In the genomic region with DNA sequence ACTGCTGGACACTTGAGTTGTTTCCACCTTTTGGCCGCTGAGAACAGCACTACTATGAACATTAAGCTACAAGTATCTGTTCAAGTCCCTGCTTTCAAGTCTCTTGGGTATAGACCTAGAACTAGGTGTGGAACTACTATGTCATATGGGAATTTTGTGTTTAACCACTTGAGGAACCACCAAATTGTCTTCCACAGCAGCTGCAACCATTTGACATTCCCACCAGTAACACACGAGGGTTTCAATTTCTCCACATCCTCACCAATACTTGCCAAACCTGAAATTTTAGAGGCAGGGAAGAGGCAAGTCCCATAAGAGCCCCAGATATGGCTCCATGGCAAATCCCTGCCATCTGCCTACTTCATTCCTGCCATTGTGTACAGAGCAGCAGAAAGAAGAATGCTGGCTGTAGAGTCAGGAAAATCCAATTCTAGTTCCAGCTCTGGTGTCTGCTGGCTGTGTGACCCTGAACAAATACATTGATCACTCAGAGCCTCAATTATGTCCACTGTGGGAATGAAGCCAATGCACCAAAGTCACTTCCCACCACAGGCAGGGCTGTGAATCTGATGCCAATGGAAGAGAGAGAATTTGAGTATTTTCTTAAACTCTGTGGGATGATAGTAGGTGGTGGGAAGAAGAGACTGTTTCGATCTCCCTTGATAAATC, we compare ENCODE assay signal across 19 cellular contexts. TPM values are rescaled to one million over a fixed set of nuclear protein-coding genes. Genes with fewer than 3 reads are reported as not detected.
DNase-seq lines count a peak whose midpoint lies in the region; ATAC-seq and TF ChIP-seq lines count a peak whose summit lies in the region.
"Had no signal": no experiment of that assay in that cellular context is flagged by ENCODE, and none has a peak within 500 bp of the region (broad histone marks: within the 10 kb centered on the region; RNA-seq: fewer than 3 reads in every experiment).

No MANE protein-coding gene starts in this region.

- no peaks in the 10 kb centered on the region for H3K27me3 ChIP-seq in lower lobe of right lung (ENCODE audit: low read depth)

- no peaks in the 10 kb centered on the region for H3K79me2 ChIP-seq in OCI-LY7 (ENCODE audit: insufficient read depth, low read depth, low read length)

- peak overlapping the region; percentile 61 for H3K27ac Mint-ChIP-seq in stimulated activated naive CD8-positive, alpha-beta T cell treated with anti-CD3 and anti-CD28 coated beads, Interleukin-15, Interleukin-2, amounts not matched to agents 100 ng/mL and 50 ng/mL, for 24 hours
- no peak overlapping the region for H3K27ac Mint-ChIP-seq in stimulated activated naive CD8-positive, alpha-beta T cell treated with anti-CD3 and anti-CD28 coated beads, Interleukin-15, amount 100 ng/mL, for 72 hours
- H3K27ac Mint-ChIP-seq: H9 had no signal

- H3K9me3 Mint-ChIP-seq in stimulated activated naive CD8-positive, alpha-beta T cell treated with anti-CD3 and anti-CD28 coated beads, Interleukin-15, Interleukin-2, amounts not matched to agents 100 ng/mL and 50 ng/mL, for 24 hours, result no peaks in the 10 kb centered on the region
- H3K9me3 Mint-ChIP-seq in stimulated activated naive CD8-positive, alpha-beta T cell treated with anti-CD3 and anti-CD28 coated beads, Interleukin-15, amount 100 ng/mL, for 72 hours, result no peaks in the 10 kb centered on the region
- H3K9me3 Mint-ChIP-seq: activated naive CD8-positive, alpha-beta T cell treated with anti-CD3 and anti-CD28 coated beads, Interleukin-2, amount 10 ng/mL, durations not matched to agents 7 days and 5 days; H9; memory B cell had no signal

- CTCF ChIA-PET in OCI-LY7 (lab: Charles Lee; ENCODE audit: unreplicated experiment), result no interaction called here

- intact Hi-C loops in lower lobe of right lung (cut with DNase I) (no loop called here), OCI-LY7 (cut with micrococcal nuclease; ENCODE audit: unreplicated experiment) (no loop called here)

- H3K4me3 Mint-ChIP-seq in stimulated activated naive CD8-positive, alpha-beta T cell treated with anti-CD3 and anti-CD28 coated beads, Interleukin-15, Interleukin-2, amounts not matched to agents 100 ng/mL and 50 ng/mL, for 24 hours, result no peak overlapping the region
- peak overlapping the region in 1 of 2 donors; percentile 75 for H3K4me3 Mint-ChIP-seq in stimulated activated naive CD8-positive, alpha-beta T cell treated with anti-CD3 and anti-CD28 coated beads, Interleukin-15, amount 100 ng/mL, for 72 hours
- H3K4me3 Mint-ChIP-seq: H9 had no signal

- H3K36me3 Mint-ChIP-seq in stimulated activated naive CD8-positive, alpha-beta T cell treated with anti-CD3 and anti-CD28 coated beads, Interleukin-15, Interleukin-2, amounts not matched to agents 100 ng/mL and 50 ng/mL, for 24 hours (ENCODE audit: low read depth), result peaks cover 10% of the 10 kb centered on the region

- peaks cover 40% of the 10 kb centered on the region for H3K4me1 Mint-ChIP-seq in stimulated activated naive CD8-positive, alpha-beta T cell treated with anti-CD3 and anti-CD28 coated beads, Interleukin-15, Interleukin-2, amounts not matched to agents 100 ng/mL and 50 ng/mL, for 24 hours (ENCODE audit: low read depth)
- peaks cover 51% of the 10 kb centered on the region for H3K4me1 Mint-ChIP-seq in stimulated activated naive CD8-positive, alpha-beta T cell treated with anti-CD3 and anti-CD28 coated beads, Interleukin-15, amount 100 ng/mL, for 72 hours

- DNase-seq in stimulated activated naive CD8-positive, alpha-beta T cell treated with anti-CD3 and anti-CD28 coated beads, Interleukin-15, amount 100 ng/mL, for 72 hours, result no peak
- peak; percentile 53 for DNase-seq in NCI-H2196 treated with DMSO at 0.1 percent for 48 hours (lab: John Stamatoyannopoulos, UW; ENCODE audit: unreplicated experiment)
- DNase-seq in lower lobe of right lung, result no peak
- no peak for DNase-seq in ecto neural progenitor cell (ENCODE audit: low spot score)
- DNase-seq in OCI-LY7 (ENCODE audit: low spot score), result no peak
- DNase-seq: activated CD4-positive, CD25-positive, alpha-beta regulatory T cell; activated CD8-positive, alpha-beta memory T cell treated with anti-CD3 and anti-CD28 coated beads, Interleukin-2, amount 50 U/mL, for 4 hours; activated naive CD8-positive, alpha-beta T cell treated with anti-CD3 and anti-CD28 coated beads, Interleukin-2, amount 10 ng/mL, durations not matched to agents 7 days and 5 days; C1 segment of cervical spinal cord; foreskin fibroblast; H9; MV-4-11; NCI-H524 treated with DMSO at 0.1 percent for 48 hours; occipital lobe; T-helper 2 cell had no signal

- no peaks in the 10 kb centered on the region for H4K20me1 ChIP-seq in OCI-LY7 (ENCODE audit: insufficient read depth, low read length)

- H3K36me3 ChIP-seq in lower lobe of right lung (no peaks in the 10 kb centered on the region), OCI-LY7 (ENCODE audit: insufficient read depth, low read length) (no peaks in the 10 kb centered on the region)

- H3K9me3 ChIP-seq in lower lobe of right lung (no peaks in the 10 kb centered on the region), OCI-LY7 (ENCODE audit: low read length) (no peaks in the 10 kb centered on the region)

- TF ChIP-seq CTCF in lower lobe of right lung (IDR thresholded peaks at IDR 0.05), result no peak
- TF ChIP-seq CTCF in OCI-LY7 (conservative IDR thresholded peaks at IDR 0.05; ENCODE audit: low read length), result no peak

- no peaks in the 10 kb centered on the region for H3K27me3 Mint-ChIP-seq in stimulated activated naive CD8-positive, alpha-beta T cell treated with anti-CD3 and anti-CD28 coated beads, Interleukin-15, Interleukin-2, amounts not matched to agents 100 ng/mL and 50 ng/mL, for 24 hours
- no peaks in the 10 kb centered on the region for H3K27me3 Mint-ChIP-seq in stimulated activated naive CD8-positive, alpha-beta T cell treated with anti-CD3 and anti-CD28 coated beads, Interleukin-15, amount 100 ng/mL, for 72 hours
- H3K27me3 Mint-ChIP-seq: activated naive CD8-positive, alpha-beta T cell treated with anti-CD3 and anti-CD28 coated beads, Interleukin-2, amount 10 ng/mL, durations not matched to agents 7 days and 5 days; memory B cell had no signal

- H3K4me1 ChIP-seq in lower lobe of right lung (peaks cover 46% of the 10 kb centered on the region), OCI-LY7 (ENCODE audit: insufficient read depth, low read length, poor library complexity, severe bottlenecking) (peaks cover 11% of the 10 kb centered on the region)

- POLR2A ChIA-PET in OCI-LY7 (lab: Charles Lee), result interaction anchor here (0.6 kb wide), 1 partner anchor 56 kb away, joined by 3 read pairs; no protein-coding TSS in a partner anchor

- no peaks in the 10 kb centered on the region for H3K9me2 ChIP-seq in OCI-LY7 (ENCODE audit: insufficient read depth, low read length)

- peak overlapping the region; percentile 7 for H3K27ac ChIP-seq in lower lobe of right lung
- H3K27ac ChIP-seq in OCI-LY7 (ENCODE audit: low read depth, low read length, poor library complexity, severe bottlenecking), result no peak overlapping the region

- no TSS peak for BruUV-seq in OCI-LY7 (replicated peaks; lab: Mats Ljungman, UMichigan)

- no peak overlapping the region for H3K4me3 ChIP-seq in lower lobe of right lung
- no peak overlapping the region for H3K4me3 ChIP-seq in OCI-LY7 (ENCODE audit: low read depth, low read length, poor library complexity, severe bottlenecking)

- H3K4me2 ChIP-seq in OCI-LY7 (ENCODE audit: low read length), result no peak overlapping the region

- no peak overlapping the region for H2AFZ ChIP-seq in OCI-LY7 (ENCODE audit: low read length)

- no peak for ATAC-seq in stimulated activated naive CD8-positive, alpha-beta T cell treated with anti-CD3 and anti-CD28 coated beads, Interleukin-15, amount 100 ng/mL, for 72 hours
- no peak for ATAC-seq in lower lobe of right lung
- ATAC-seq in HG03108 (IDR thresholded peaks at IDR 0.05; ENCODE audit: unreplicated experiment), result no peak
- ATAC-seq in HG03565 (IDR thresholded peaks at IDR 0.05; ENCODE audit: unreplicated experiment), result no peak

RNA-seq across cellular contexts. Expression of a gene that starts 17.8 kb away (rescaled TPM):
- total RNA-seq in lower lobe of right lung (29.9 TPM), OCI-LY7 (2022) (0.42 and 0.77 TPM in 2 replicates)
- 0.13 and 0.73 TPM in 2 replicates for total RNA-seq in OCI-LY7 (2014; rRNA removed; shearing (Covaris generic))

Comparison
In these comparisons a context has a peak if more than half of its experiments do, and no peak if none do; other contexts are left out.
1. RNA of a gene that starts 17.8 kb away (total RNA-seq): 29.9 TPM in lower lobe of right lung (single experiment); 0.13 to 0.77 TPM in OCI-LY7; every median in the first group is over 10 times any median in the second.